In the genomic region with DNA sequence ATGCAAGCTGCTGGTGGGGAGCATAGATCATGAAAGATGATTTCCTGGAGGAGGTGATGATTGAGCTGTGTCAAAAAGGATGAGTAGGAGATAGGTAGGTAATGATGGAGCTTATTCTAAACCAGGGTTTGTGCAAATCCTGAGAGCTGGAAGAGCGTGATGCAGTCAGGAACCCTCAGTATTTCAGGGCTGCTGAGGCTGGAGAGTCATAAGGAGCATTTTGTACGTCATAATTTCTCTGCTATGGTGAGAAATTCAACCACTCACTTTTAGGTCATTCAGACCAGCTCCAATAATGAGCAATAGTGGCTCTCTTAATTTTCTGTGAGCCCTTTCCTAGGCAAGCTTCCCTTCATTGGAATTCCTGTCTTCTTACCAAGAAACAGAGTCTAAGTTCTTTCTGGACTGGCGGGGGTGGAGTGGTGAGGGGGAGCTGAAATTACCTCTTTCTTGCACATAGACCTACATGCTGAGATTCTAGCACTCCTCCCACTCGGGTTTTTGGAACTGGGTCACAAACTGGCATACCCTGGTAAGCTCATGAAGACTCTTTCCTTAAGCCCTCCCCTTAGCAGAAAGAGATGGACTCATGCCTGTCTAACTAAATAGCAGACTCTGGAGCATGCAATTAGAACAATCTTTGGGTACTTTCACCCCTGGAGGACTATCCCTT, we compare ENCODE assay signal across 16 cellular contexts.
DNase-seq lines count a peak whose midpoint lies in the region; ATAC-seq, FAIRE-seq and TF ChIP-seq lines count a peak whose summit lies in the region.
"Had no signal": no experiment of that assay in that cellular context is flagged by ENCODE, and none has a peak within 500 bp of the region (broad histone marks: within the 10 kb centered on the region; RNA-seq: fewer than 3 reads in every experiment).

No MANE protein-coding gene starts in this region.

- FAIRE-seq in GM12878 (lab: Jason Lieb, UNC): no peak
- FAIRE-seq: astrocyte had no signal

- RAD21 ChIA-PET in GM12878 (lab: Charles Lee; ENCODE audit: unreplicated experiment): interaction anchor here (1.0 to 2.4 kb wide), 9 partner anchors 9 to 90 kb away, joined by 3 to 12 read pairs (median 5); no protein-coding TSS in a partner anchor

- intact Hi-C loops in GM12878 (cut with micrococcal nuclease; ENCODE audit: unreplicated experiment): loop anchor here (2.0 kb wide), 1 partner anchor 40 kb away; no protein-coding TSS in a partner anchor
- intact Hi-C loops in tibial artery (cut with DNase I; ENCODE audit: low total_unique reads): loop anchor here (5.0 to 10.0 kb wide), 2 partner anchors 62 to 504 kb away; a partner anchor contains a TSS

- H3K27me3 ChIP-seq in GM12878 (replicated peaks in 1 of 2; ENCODE audit: control insufficient read depth in 2 of 2, insufficient read depth in 2 of 2, low read length in 1 of 2): no peaks in the 10 kb centered on the region
- no peaks in the 10 kb centered on the region for H3K27me3 ChIP-seq in tibial artery
- H3K27me3 ChIP-seq in SK-N-SH (ENCODE audit: insufficient read depth): no peaks in the 10 kb centered on the region
- H3K27me3 ChIP-seq: esophagus squamous epithelium, uterus had no signal

- CTCF ChIA-PET in GM12878 (lab: Yijun Ruan, JAX): interaction anchor here (0.6 to 4.6 kb wide), 9 partner anchors 11 to 269 kb away, joined by 3 to 15 read pairs (median 3); no protein-coding TSS in a partner anchor
- CTCF ChIA-PET in SK-N-SH (lab: Yijun Ruan, JAX): interaction anchor here (0.6 to 1.8 kb wide), 4 partner anchors 14 to 89 kb away, joined by 3 to 6 read pairs (median 3); no protein-coding TSS in a partner anchor

- in situ Hi-C loops in GM12878 (cut with MboI): no loop called here

- H3K4me2 ChIP-seq in GM12878 (ENCODE audit: control insufficient read depth, insufficient read depth): no peak overlapping the region
- H3K4me2 ChIP-seq in SK-N-SH: no peak overlapping the region

- H3K9me2 ChIP-seq in SK-N-SH: no peaks in the 10 kb centered on the region

- H3K36me3 ChIP-seq in GM12878 (ENCODE audit: control insufficient read depth in 2 of 2, insufficient read depth in 2 of 2, low read length in 1 of 2): no peaks in the 10 kb centered on the region
- H3K36me3 ChIP-seq in tibial artery: no peaks in the 10 kb centered on the region
- H3K36me3 ChIP-seq in SK-N-SH (replicated peaks in 1 of 2; ENCODE audit: control insufficient read depth in 1 of 2, insufficient read depth in 2 of 2, low read length in 1 of 2): no peaks in the 10 kb centered on the region
- H3K36me3 ChIP-seq: esophagus squamous epithelium, uterus had no signal

- H3K9me3 ChIP-seq in GM12878 (replicated peaks; ENCODE audit: control insufficient read depth, insufficient read depth, low read length) (no peaks in the 10 kb centered on the region; the same call in 2 of the 3 replicates), tibial artery (no peaks in the 10 kb centered on the region), SK-N-SH (no peaks in the 10 kb centered on the region)
- H3K9me3 ChIP-seq: uterus had no signal

- H4K20me1 ChIP-seq in GM12878 (ENCODE audit: control insufficient read depth, insufficient read depth) (no peaks in the 10 kb centered on the region), SK-N-SH (ENCODE audit: insufficient read depth) (no peaks in the 10 kb centered on the region)

- H3K4me1 ChIP-seq in GM12878 (ENCODE audit: control insufficient read depth, insufficient read depth, low read length): peaks cover 9% of the 10 kb centered on the region; the same call in 1 of the 2 replicates
- H3K4me1 ChIP-seq in tibial artery: peaks cover 0 to 67% (median 39%) of the 10 kb centered on the region in 4 donors
- no peaks in the 10 kb centered on the region; a peak in 1 of 4 replicates for H3K4me1 ChIP-seq in SK-N-SH (ENCODE audit: control insufficient read depth in 1 of 2, insufficient read depth in 2 of 2, low read depth in 1 of 2, low read length in 1 of 2)
- H3K4me1 ChIP-seq: uterus had no signal

- TF ChIP-seq EP300 in GM12878 (IDR thresholded peaks at IDR 0.05; ENCODE audit: borderline replicate concordance in 1 of 2, control insufficient read depth in 1 of 2, low read depth in 2 of 2, low read length in 2 of 2): no peak
- TF ChIP-seq EP300 in SK-N-SH (IDR thresholded peaks at IDR 0.05; ENCODE audit: borderline replicate concordance in 1 of 2, low read depth in 1 of 2, low read length in 1 of 2): no peak

- WGBS in GM12878 (ENCODE audit: insufficient coverage, insufficient replicate concordance, low lambda C conversion rate, missing lambda C conversion rate): 15% methylated on average over 4 of the region's 4 CpGs
- WGBS in SK-N-SH (ENCODE audit: low lambda C conversion rate): 36% methylated on average over 4 of the region's 4 CpGs

- ATAC-seq in HG02938 (IDR thresholded peaks at IDR 0.05; ENCODE audit: unreplicated experiment) (peak; percentile 29), GM12878 (peak; percentile 56)

- no peak overlapping the region for H2AFZ ChIP-seq in GM12878 (ENCODE audit: control insufficient read depth, low read depth, low read length)
- no peak overlapping the region for H2AFZ ChIP-seq in SK-N-SH (ENCODE audit: low read depth)

- no peak for TF ChIP-seq POLR2A in GM12878 (IDR thresholded peaks at IDR 0.05; ENCODE audit: low read depth, low read length)

- DNase-seq in stimulated activated CD4-positive, alpha-beta T cell treated with anti-CD3 and anti-CD28 coated beads, Interleukin-4, amount 100 ng/mL, for 24 hours: peak; percentile 17
- DNase-seq in stimulated activated CD4-positive, alpha-beta T cell treated with anti-CD3 and anti-CD28 coated beads, Interleukin-2, amount 100 ng/mL, for 24 hours: no peak
- DNase-seq in GM12878 (ENCODE audit: low read depth, low spot score) (no peak), tibial artery (no peak), A172 (ENCODE audit: low spot score) (no peak), SK-N-SH (no peak), NCI-H82 (lab: John Stamatoyannopoulos, UW) (no peak)
- DNase-seq: DMS53; esophagus squamous epithelium; MM.1S; naive B cell; NK-92 treated with Interleukin-12 subunit alpha and Interleukin-12 subunit beta, amount 100 ng/mL, for 24 hours; Right ventricle myocardium superior; uterus had no signal

- POLR2A ChIA-PET in GM12878 (lab: Charles Lee): interaction anchor here (0.8 to 2.9 kb wide), 7 partner anchors 9 to 78 kb away, joined by 3 to 8 read pairs (median 3); no protein-coding TSS in a partner anchor
- POLR2A ChIA-PET in SK-N-SH (lab: Yijun Ruan, JAX): no interaction called here

- SMC1A ChIA-PET in GM12878 (lab: Charles Lee; ENCODE audit: uncharacterized antibody, unreplicated experiment): interaction anchor here (0.7 to 4.6 kb wide), 22 partner anchors 8 to 94 kb away, joined by 3 to 38 read pairs (median 5); a partner anchor contains a TSS

- H3K79me2 ChIP-seq in GM12878 (ENCODE audit: control insufficient read depth, insufficient read depth, low read length) (no peaks in the 10 kb centered on the region), SK-N-SH (ENCODE audit: insufficient read depth) (no peaks in the 10 kb centered on the region)

- no peak for TF ChIP-seq RAD21 in GM12878 (IDR thresholded peaks at IDR 0.05; ENCODE audit: insufficient read depth, low read depth, low read length)
- no peak for TF ChIP-seq RAD21 in SK-N-SH (IDR thresholded peaks at IDR 0.05; ENCODE audit: low read length)

- TF ChIP-seq CTCF in GM12878 (IDR thresholded peaks at IDR 0.05 in 2 of 3, conservative IDR thresholded peaks at IDR 0.05 in 1 of 3; ENCODE audit: control insufficient read depth in 2 of 3, extremely low read depth in 1 of 3, insufficient read depth in 1 of 3, low read depth in 3 of 3, low read length in 3 of 3) (no peak), tibial artery (IDR thresholded peaks at IDR 0.05) (no peak), SK-N-SH (IDR thresholded peaks at IDR 0.05) (no peak)

- H3K9ac ChIP-seq in GM12878 (ENCODE audit: control insufficient read depth, insufficient read depth, low read length): no peak overlapping the region
- H3K9ac ChIP-seq in SK-N-SH: no peak overlapping the region

- no peaks in the 10 kb centered on the region for H3F3A ChIP-seq in SK-N-SH (replicated peaks; ENCODE audit: insufficient read depth)

- BruUV-seq in GM12878 (replicated peaks; lab: Mats Ljungman, UMichigan): no TSS peak

- H3K4me3 ChIP-seq in GM12878 (no peak overlapping the region), tibial artery (no peak overlapping the region), SK-N-SH (ENCODE audit: low read depth in 2 of 2, low read length in 1 of 2) (no peak overlapping the region)
- H3K4me3 ChIP-seq: esophagus squamous epithelium, uterus had no signal

- no peak overlapping the region for H3K27ac ChIP-seq in GM12878 (ENCODE audit: control insufficient read depth, insufficient read depth)
- peak overlapping the region; percentile 76 to 81 for H3K27ac ChIP-seq in tibial artery
- H3K27ac ChIP-seq in SK-N-SH (ENCODE audit: low read depth in 2 of 2, low read length in 1 of 2): no peak overlapping the region
- H3K27ac ChIP-seq: uterus had no signal

TF ChIP-seq in GM12878, 131 proteins besides CTCF, POLR2A, EP300 and RAD21 (continues in another document):
- TF ChIP-seq ZNF384 (IDR thresholded peaks at IDR 0.05; ENCODE audit: borderline replicate concordance, low read depth, low read length): no peak
- no peak for TF ChIP-seq MYB (IDR thresholded peaks at IDR 0.05; ENCODE audit: borderline replicate concordance, low read depth, low read length)

TF ChIP-seq in SK-N-SH, 30 proteins besides CTCF, POLR2A, EP300 and RAD21:
- no peak for TF ChIP-seq RXRA (IDR thresholded peaks at IDR 0.05; ENCODE audit: borderline replicate concordance, low read depth)
- TF ChIP-seq, protein P1, sequence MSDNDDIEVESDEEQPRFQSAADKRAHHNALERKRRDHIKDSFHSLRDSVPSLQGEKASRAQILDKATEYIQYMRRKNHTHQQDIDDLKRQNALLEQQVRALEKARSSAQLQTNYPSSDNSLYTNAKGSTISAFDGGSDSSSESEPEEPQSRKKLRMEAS (IDR thresholded peaks at IDR 0.05; ENCODE audit: low read depth): no peak
- no peak for TF ChIP-seq SIN3A (IDR thresholded peaks at IDR 0.05; ENCODE audit: borderline replicate concordance, low read depth, low read length)
- TF ChIP-seq, protein P2, sequence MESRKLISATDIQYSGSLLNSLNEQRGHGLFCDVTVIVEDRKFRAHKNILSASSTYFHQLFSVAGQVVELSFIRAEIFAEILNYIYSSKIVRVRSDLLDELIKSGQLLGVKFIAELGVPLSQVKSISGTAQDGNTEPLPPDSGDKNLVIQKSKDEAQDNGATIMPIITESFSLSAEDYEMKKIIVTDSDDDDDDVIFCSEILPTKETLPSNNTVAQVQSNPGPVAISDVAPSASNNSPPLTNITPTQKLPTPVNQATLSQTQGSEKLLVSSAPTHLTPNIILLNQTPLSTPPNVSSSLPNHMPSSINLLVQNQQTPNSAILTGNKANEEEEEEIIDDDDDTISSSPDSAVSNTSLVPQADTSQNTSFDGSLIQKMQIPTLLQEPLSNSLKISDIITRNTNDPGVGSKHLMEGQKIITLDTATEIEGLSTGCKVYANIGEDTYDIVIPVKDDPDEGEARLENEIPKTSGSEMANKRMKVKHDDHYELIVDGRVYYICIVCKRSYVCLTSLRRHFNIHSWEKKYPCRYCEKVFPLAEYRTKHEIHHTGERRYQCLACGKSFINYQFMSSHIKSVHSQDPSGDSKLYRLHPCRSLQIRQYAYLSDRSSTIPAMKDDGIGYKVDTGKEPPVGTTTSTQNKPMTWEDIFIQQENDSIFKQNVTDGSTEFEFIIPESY (IDR thresholded peaks at IDR 0.05; ENCODE audit: borderline replicate concordance, low read depth): no peak
TF ChIP-seq in SK-N-SH: peak in this region for 0.

Comparison
In these comparisons a context has a peak if more than half of its experiments do, and no peak if none do; other contexts are left out.
1. H3K27ac ChIP-seq: peak in tibial artery (2 of 2); none in GM12878 (single experiment) and SK-N-SH (0 of 2).